Comparison of ENCODE assay signal across 27 cellular contexts in genomic region chr4:148589182-148589581, GRCh38.
"Had no signal": no experiment of that assay in that cellular context is flagged by ENCODE, and none has a peak within 500 bp of the region (broad histone marks: within the 10 kb centered on the region; RNA-seq: fewer than 3 reads in every experiment).

No MANE protein-coding gene starts in this region.

- FAIRE-seq: urothelium cell line had no signal

- H3K27me3 ChIP-seq: stomach, suprapubic skin, testis, thyroid gland, tibial artery, tibial nerve, transverse colon, upper lobe of left lung, upper lobe of right lung, uterus, vagina had no signal

- H3K4me1 ChIP-seq: stomach, suprapubic skin, testis, thyroid gland, tibial artery, tibial nerve, transverse colon, upper lobe of left lung, upper lobe of right lung, uterus, vagina had no signal

- H3K27ac ChIP-seq: stomach, suprapubic skin, testis, thoracic aorta, thyroid gland, tibial artery, tibial nerve, transverse colon, upper lobe of left lung, upper lobe of right lung, uterus, vagina had no signal

- DNase-seq: stimulated activated CD4-positive, alpha-beta T cell treated with anti-CD3 and anti-CD28 coated beads, Interleukin-2, amount 100 ng/mL, for 48 hours; stimulated activated CD4-positive, alpha-beta T cell treated with anti-CD3 and anti-CD28 coated beads, Interleukin-4, amount 100 ng/mL, for 1 hour; stimulated activated CD4-positive, alpha-beta T cell treated with anti-CD3 and anti-CD28 coated beads, Interleukin-4, amount 100 ng/mL, for 24 hours; stimulated activated CD4-positive, alpha-beta T cell treated with anti-CD3 and anti-CD28 coated beads, Interleukin-4, amount 100 ng/mL, for 4 hours; stimulated activated CD8-positive, alpha-beta memory T cell treated with anti-CD3 and anti-CD28 coated beads, Interleukin-4, amount 100 ng/mL, for 48 hours; stimulated activated naive B cell treated with anti-CD40 and anti-IgM and Interleukin-4, amounts not matched to agents 10 μg/mL and 1 μg/mL and 100 μg/mL, for 72 hours; stimulated activated naive CD4-positive, alpha-beta T cell; stimulated activated naive CD4-positive, alpha-beta T cell treated with Interleukin-2 at 50 U/mL for 16 hours; stimulated activated naive CD8-positive, alpha-beta T cell treated with anti-CD3 and anti-CD28 coated beads, Interleukin-15, amount 100 ng/mL, for 72 hours; stimulated activated naive CD8-positive, alpha-beta T cell treated with anti-CD3 and anti-CD28 coated beads, Interleukin-15, Interleukin-2, amounts not matched to agents 100 U/mL and 50 U/mL, for 24 hours; stomach; substantia nigra; testis; thyroid gland; tibial artery; transverse colon; trophoblast cell; upper lobe of left lung; upper lobe of right lung; uterus had no signal

- H3K36me3 ChIP-seq: stomach, suprapubic skin, thoracic aorta, thyroid gland, tibial artery, tibial nerve, transverse colon, upper lobe of left lung, upper lobe of right lung, uterus, vagina had no signal

- H3K4me3 ChIP-seq: stomach, suprapubic skin, testis, thoracic aorta, thyroid gland, tibial artery, tibial nerve, transverse colon, upper lobe of left lung, upper lobe of right lung, uterus, vagina had no signal

- H3K9me3 ChIP-seq: suprapubic skin, testis, thoracic aorta, thyroid gland, tibial artery, upper lobe of right lung, vagina had no signal

- ATAC-seq: stimulated activated effector memory CD8-positive, alpha-beta T cell treated with anti-CD3 and anti-CD28 coated beads, Interleukin-12 subunit alpha, Interleukin-12 subunit beta, amount 100 ng/mL, for 72 hours; stimulated activated memory B cell treated with anti-CD40 and anti-IgM and Interleukin-4, amounts not matched to agents 10 μg/mL and 1 μg/mL and 100 μg/mL, for 72 hours; stimulated activated naive B cell treated with anti-CD40 and anti-IgM and Interleukin-4, amounts not matched to agents 10 μg/mL and 1 μg/mL and 100 μg/mL, for 72 hours; stimulated activated naive CD8-positive, alpha-beta T cell treated with anti-CD3 and anti-CD28 coated beads, Interleukin-15, amount 100 ng/mL, for 72 hours; stimulated activated naive CD8-positive, alpha-beta T cell treated with anti-CD3 and anti-CD28 coated beads, Interleukin-15, Interleukin-2, amounts not matched to agents 100 U/mL and 50 U/mL, for 24 hours; upper lobe of right lung had no signal
